Comparison of ENCODE assay signal across 9 cellular contexts in the genomic region with DNA sequence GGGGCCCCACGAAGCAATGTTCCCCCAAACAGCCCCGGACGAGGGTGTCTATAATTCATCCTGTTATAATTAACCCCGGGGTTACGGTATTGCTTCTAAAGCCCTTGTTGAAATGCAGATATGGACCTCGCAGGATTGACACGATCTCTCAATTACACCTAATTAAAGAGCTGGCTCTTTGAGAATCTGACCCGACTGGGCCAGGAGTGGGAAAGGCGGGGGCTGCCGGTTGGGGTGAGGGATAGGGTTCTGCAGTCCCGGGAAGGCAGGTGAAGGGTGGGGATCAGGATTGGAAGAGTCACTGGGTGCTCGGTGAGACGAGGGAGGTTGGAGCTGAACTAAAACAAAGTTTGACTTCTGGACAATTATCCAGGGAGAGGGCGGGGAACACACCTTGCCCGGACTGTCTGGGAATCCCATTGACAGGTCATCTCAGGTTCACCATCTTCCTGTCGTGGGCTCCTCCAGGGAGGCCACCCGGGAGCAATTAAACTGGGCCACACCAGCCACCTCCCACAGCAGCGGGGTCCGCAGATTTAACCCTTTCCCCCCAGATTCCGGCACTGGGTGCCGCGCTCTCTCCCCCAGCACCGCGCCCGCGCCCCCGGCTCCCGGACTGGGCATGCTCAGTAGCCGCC. TPM values are rescaled to one million over a fixed set of nuclear protein-coding genes. Genes with fewer than 3 reads are reported as not detected.
DNase-seq lines count a peak whose midpoint lies in the region; ATAC-seq and TF ChIP-seq lines count a peak whose summit lies in the region.
"Had no signal": no experiment of that assay in that cellular context is flagged by ENCODE, and none has a peak within 500 bp of the region (broad histone marks: within the 10 kb centered on the region; RNA-seq: fewer than 3 reads in every experiment).

No MANE protein-coding gene starts in this region.

- no peak overlapping the region for H3K27ac Mint-ChIP-seq in stimulated activated naive CD8-positive, alpha-beta T cell treated with anti-CD3 and anti-CD28 coated beads, Interleukin-15, Interleukin-2, amounts not matched to agents 100 ng/mL and 50 ng/mL, for 24 hours
- H3K27ac Mint-ChIP-seq in activated T-cell treated with anti-CD3 and anti-CD28 coated beads, Interleukin-2, amount 50 U/mL, for 24 hours: no peak overlapping the region
- no peak overlapping the region for H3K27ac Mint-ChIP-seq in stimulated activated effector memory CD8-positive, alpha-beta T cell treated with anti-CD3 and anti-CD28 coated beads, Interleukin-12 subunit alpha, Interleukin-12 subunit beta, amount 100 ng/mL, for 72 hours

- DNase-seq in stimulated activated naive CD8-positive, alpha-beta T cell treated with anti-CD3 and anti-CD28 coated beads, Interleukin-15, Interleukin-2, amounts not matched to agents 100 U/mL and 50 U/mL, for 24 hours: no peak
- peak; percentile 40 for DNase-seq in activated T-cell treated with anti-CD3 and anti-CD28 coated beads, Interleukin-2, amount 50 U/mL, for 24 hours
- DNase-seq in right atrium auricular region (ENCODE audit: low spot score) (no peak), NCI-H1930 (lab: John Stamatoyannopoulos, UW) (no peak), DMS153 treated with DMSO at 0.1 percent for 48 hours (lab: John Stamatoyannopoulos, UW; ENCODE audit: unreplicated experiment) (no peak), NCI-H128 (lab: John Stamatoyannopoulos, UW; ENCODE audit: unreplicated experiment) (no peak)
- DNase-seq in stimulated activated effector memory CD8-positive, alpha-beta T cell treated with anti-CD3 and anti-CD28 coated beads, Interleukin-12 subunit alpha, Interleukin-12 subunit beta, amount 100 ng/mL, for 72 hours (ENCODE audit: low spot score in 2 of 2): peak in 1 of 2 donors; percentile 50

- H3K36me3 Mint-ChIP-seq in stimulated activated naive CD8-positive, alpha-beta T cell treated with anti-CD3 and anti-CD28 coated beads, Interleukin-15, Interleukin-2, amounts not matched to agents 100 ng/mL and 50 ng/mL, for 24 hours (ENCODE audit: low read depth): no peaks in the 10 kb centered on the region
- H3K36me3 Mint-ChIP-seq in activated T-cell treated with anti-CD3 and anti-CD28 coated beads, Interleukin-2, amount 50 U/mL, for 24 hours (ENCODE audit: low read depth): no peaks in the 10 kb centered on the region
- no peaks in the 10 kb centered on the region for H3K36me3 Mint-ChIP-seq in stimulated activated effector memory CD8-positive, alpha-beta T cell treated with anti-CD3 and anti-CD28 coated beads, Interleukin-12 subunit alpha, Interleukin-12 subunit beta, amount 100 ng/mL, for 72 hours

- no peak for ATAC-seq in stimulated activated naive CD8-positive, alpha-beta T cell treated with anti-CD3 and anti-CD28 coated beads, Interleukin-15, Interleukin-2, amounts not matched to agents 100 U/mL and 50 U/mL, for 24 hours
- no peak for ATAC-seq in stimulated activated effector memory CD8-positive, alpha-beta T cell treated with anti-CD3 and anti-CD28 coated beads, Interleukin-12 subunit alpha, Interleukin-12 subunit beta, amount 100 ng/mL, for 72 hours

- peak overlapping the region in 1 of 2 donors; percentile 23 for H3K27ac ChIP-seq in right atrium auricular region

- peak overlapping the region; percentile 72 for H3K4me3 Mint-ChIP-seq in stimulated activated naive CD8-positive, alpha-beta T cell treated with anti-CD3 and anti-CD28 coated beads, Interleukin-15, Interleukin-2, amounts not matched to agents 100 ng/mL and 50 ng/mL, for 24 hours
- peak overlapping the region; percentile 81 for H3K4me3 Mint-ChIP-seq in activated T-cell treated with anti-CD3 and anti-CD28 coated beads, Interleukin-2, amount 50 U/mL, for 24 hours
- peak overlapping the region; percentile 83 for H3K4me3 Mint-ChIP-seq in stimulated activated effector memory CD8-positive, alpha-beta T cell treated with anti-CD3 and anti-CD28 coated beads, Interleukin-12 subunit alpha, Interleukin-12 subunit beta, amount 100 ng/mL, for 72 hours

- peaks cover 92% of the 10 kb centered on the region for H3K27me3 Mint-ChIP-seq in stimulated activated naive CD8-positive, alpha-beta T cell treated with anti-CD3 and anti-CD28 coated beads, Interleukin-15, Interleukin-2, amounts not matched to agents 100 ng/mL and 50 ng/mL, for 24 hours
- H3K27me3 Mint-ChIP-seq in activated T-cell treated with anti-CD3 and anti-CD28 coated beads, Interleukin-2, amount 50 U/mL, for 24 hours: peaks cover 93% of the 10 kb centered on the region

- H3K36me3 ChIP-seq in right atrium auricular region: no peaks in the 10 kb centered on the region

- H3K9me3 ChIP-seq in right atrium auricular region: no peaks in the 10 kb centered on the region

- H3K27me3 ChIP-seq in right atrium auricular region: no peaks in the 10 kb centered on the region

- no peak for TF ChIP-seq CTCF in right atrium auricular region (IDR thresholded peaks at IDR 0.05)

- H3K4me3 ChIP-seq in right atrium auricular region: peak overlapping the region; percentile 63 to 71

- peaks cover 0 to 21% of the 10 kb centered on the region in 2 donors for H3K4me1 ChIP-seq in right atrium auricular region

- H3K9me3 Mint-ChIP-seq in stimulated activated naive CD8-positive, alpha-beta T cell treated with anti-CD3 and anti-CD28 coated beads, Interleukin-15, Interleukin-2, amounts not matched to agents 100 ng/mL and 50 ng/mL, for 24 hours: no peaks in the 10 kb centered on the region
- peaks cover 3% of the 10 kb centered on the region for H3K9me3 Mint-ChIP-seq in activated T-cell treated with anti-CD3 and anti-CD28 coated beads, Interleukin-2, amount 50 U/mL, for 24 hours
- no peaks in the 10 kb centered on the region for H3K9me3 Mint-ChIP-seq in stimulated activated effector memory CD8-positive, alpha-beta T cell treated with anti-CD3 and anti-CD28 coated beads, Interleukin-12 subunit alpha, Interleukin-12 subunit beta, amount 100 ng/mL, for 72 hours

- H3K4me1 Mint-ChIP-seq in stimulated activated naive CD8-positive, alpha-beta T cell treated with anti-CD3 and anti-CD28 coated beads, Interleukin-15, Interleukin-2, amounts not matched to agents 100 ng/mL and 50 ng/mL, for 24 hours (ENCODE audit: low read depth): peaks cover 29% of the 10 kb centered on the region
- peaks cover 28% of the 10 kb centered on the region for H3K4me1 Mint-ChIP-seq in activated T-cell treated with anti-CD3 and anti-CD28 coated beads, Interleukin-2, amount 50 U/mL, for 24 hours (ENCODE audit: low read depth)
- H3K4me1 Mint-ChIP-seq in stimulated activated effector memory CD8-positive, alpha-beta T cell treated with anti-CD3 and anti-CD28 coated beads, Interleukin-12 subunit alpha, Interleukin-12 subunit beta, amount 100 ng/mL, for 72 hours: peaks cover 31% of the 10 kb centered on the region

RNA-seq across cellular contexts. Expression of a gene that starts 0.4 kb away (rescaled TPM):
- total RNA-seq in right atrium auricular region: 10 to 100 TPM in 1 of 2 donors, 1 to 10 TPM in 1; 4.2 to 10.4 TPM
- total RNA-seq: subcutaneous adipose tissue had no signal

RNA-seq across cellular contexts. Expression of a gene that starts 25.0 kb away (rescaled TPM):
- total RNA-seq in right atrium auricular region: 1 to 10 TPM; 3.4 to 4.9 TPM
